Comparison of ENCODE assay signal across 17 cellular contexts in genomic region chr12:91327889-91328288, GRCh38.
DNase-seq lines count a peak whose midpoint lies in the region; ATAC-seq and TF ChIP-seq lines count a peak whose summit lies in the region.
"Had no signal": no experiment of that assay in that cellular context is flagged by ENCODE, and none has a peak within 500 bp of the region (broad histone marks: within the 10 kb centered on the region; RNA-seq: fewer than 3 reads in every experiment).

No MANE protein-coding gene starts in this region.

- intact Hi-C loops in heart right ventricle (cut with DNase I) (loop anchor here in 8 of 10 donors (2.0 to 10.0 kb wide), 7 partner anchors 51 to 353 kb away; partner anchors contain the start of gene DCN (in 2 of the 8)), cardiac septum (cut with DNase I) (loop anchor here (2.0 to 10.0 kb wide), 4 partner anchors 86 to 351 kb away; partner anchors contain the start of gene LUM), vagina (cut with DNase I) (loop anchor here (10.0 kb wide), 2 partner anchors 153 to 353 kb away; no protein-coding TSS in a partner anchor)

- TF ChIP-seq CTCF in heart right ventricle (IDR thresholded peaks at IDR 0.05) (no peak), astrocyte of the spinal cord (IDR thresholded peaks at IDR 0.05; ENCODE audit: low read depth, low read length) (no peak), vagina (IDR thresholded peaks at IDR 0.05) (no peak)

- in situ Hi-C loops in astrocyte of the spinal cord (cut with HindIII; ENCODE audit: low sequenced_read_pairs) = no loop called here

- DNase-seq in heart right ventricle (no peak), cardiac septum (ENCODE audit: low spot score) (no peak), astrocyte of the spinal cord (ENCODE audit: low read depth, low spot score) (peak; percentile 16), vagina (ENCODE audit: extremely low spot score in 2 of 2) (no peak), activated gamma-delta T cell treated with Interleukin-2 at 50 U/mL for 16 hours (no peak), NCI-H510A treated with DMSO at 0.1 percent for 48 hours (lab: John Stamatoyannopoulos, UW) (no peak)
- no peak for DNase-seq in activated CD4-positive, alpha-beta T cell treated with anti-CD3 and anti-CD28 coated beads for 4 hours
- DNase-seq: activated effector memory CD4-positive, alpha-beta T cell treated with anti-CD3 and anti-CD28 coated beads, Interleukin-2, amount 50 U/mL, for 16 hours; brain microvascular endothelial cell; GDM1; natural killer cell; NCI-H1436; NCI-H524; retina; stimulated activated CD4-positive, alpha-beta T cell treated with anti-CD3 and anti-CD28 coated beads, Interleukin-4, amount 100 ng/mL, for 1 hour; SW 1271 had no signal

- WGBS in heart right ventricle, 2 donors = 67 to 73% methylated on average over 3 of the region's 3 CpGs

- H3K9me3 ChIP-seq in heart right ventricle (no peaks in the 10 kb centered on the region), muscle layer of duodenum (ENCODE audit: control insufficient read depth in 1 of 2, low read length in 2 of 2) (no peaks in the 10 kb centered on the region), vagina (no peaks in the 10 kb centered on the region)

- H3K4me3 ChIP-seq in heart right ventricle (no peak overlapping the region), astrocyte of the spinal cord (ENCODE audit: low read depth, low read length) (no peak overlapping the region), muscle layer of duodenum (ENCODE audit: low read depth in 1 of 2, low read length in 2 of 2) (no peak overlapping the region), vagina (no peak overlapping the region)

- H3K27me3 ChIP-seq in heart right ventricle (no peaks in the 10 kb centered on the region), muscle layer of duodenum (ENCODE audit: low read depth, low read length) (no peaks in the 10 kb centered on the region), vagina (no peaks in the 10 kb centered on the region)
- H3K27me3 ChIP-seq: brain microvascular endothelial cell had no signal

- H3K36me3 ChIP-seq in heart right ventricle (no peaks in the 10 kb centered on the region), muscle layer of duodenum (ENCODE audit: control insufficient read depth in 1 of 2, insufficient read depth in 2 of 2, low read length in 2 of 2) (no peaks in the 10 kb centered on the region), vagina (no peaks in the 10 kb centered on the region)
- H3K36me3 ChIP-seq: brain microvascular endothelial cell had no signal

- peak overlapping the region in 7 of 10 donors; percentile 19 to 73 (median 63) for H3K27ac ChIP-seq in heart right ventricle
- H3K27ac ChIP-seq in muscle layer of duodenum (ENCODE audit: low read length) = peak overlapping the region; percentile 1
- peak overlapping the region; percentile 78 for H3K27ac ChIP-seq in vagina
- H3K27ac ChIP-seq: brain microvascular endothelial cell had no signal

- H3K4me1 ChIP-seq in heart right ventricle (peaks cover 0 to 6% (median 0%) of the 10 kb centered on the region in 9 donors), muscle layer of duodenum (ENCODE audit: control insufficient read depth in 1 of 2, insufficient read depth in 2 of 2, low read length in 2 of 2) (peaks cover 0 to 2% of the 10 kb centered on the region in 2 donors), vagina (peaks cover 20% of the 10 kb centered on the region)

- TF ChIP-seq POLR2A in vagina (IDR thresholded peaks at IDR 0.05) = no peak

- ATAC-seq in heart right ventricle = no peak
- ATAC-seq: natural killer cell had no signal

Comparison
In these comparisons a context has a peak if more than half of its experiments do, and no peak if none do; other contexts are left out.
1. H3K27ac ChIP-seq: peak in every context shown above with its lines; median percentile 78 in vagina; 63 in heart right ventricle; 1 in muscle layer of duodenum.